1 cellular context compared by ENCODE assay signal in the genomic region with DNA sequence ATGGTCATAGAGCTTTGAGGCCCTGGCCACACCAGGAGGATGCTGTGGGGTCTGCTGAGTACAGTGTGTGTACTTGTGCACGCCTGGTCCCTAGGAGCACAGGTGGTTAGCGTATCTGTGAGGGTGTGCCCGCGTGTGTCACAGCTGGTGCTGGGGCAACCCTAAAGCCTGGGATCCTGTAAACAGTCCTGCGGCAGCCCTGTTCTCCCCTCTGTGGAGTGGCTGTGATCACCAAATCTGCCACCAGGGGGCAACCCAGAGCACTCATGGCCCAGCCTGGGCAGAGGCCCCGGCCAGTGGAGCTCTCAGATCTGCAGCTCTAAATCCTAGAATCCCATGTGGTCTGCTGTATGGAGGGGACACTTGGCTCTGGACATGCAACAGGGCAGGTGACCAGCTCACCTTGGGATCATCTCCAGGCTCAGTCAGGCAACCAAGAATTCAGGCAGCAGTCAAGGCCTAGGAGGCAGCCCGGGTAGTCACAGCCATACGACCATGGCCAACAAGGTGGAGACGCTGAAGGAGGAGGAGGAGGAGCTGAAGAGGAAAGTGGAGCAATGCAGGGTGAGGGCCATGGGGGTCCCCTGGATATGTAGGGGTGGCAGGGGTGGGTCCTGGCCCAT.
TF ChIP-seq lines count a peak whose summit lies in the region.

No MANE protein-coding gene starts in this region.

TF ChIP-seq in H1, 55 proteins besides CTCF, POLR2A, EP300 and RAD21:
- no peak for TF ChIP-seq TBP (IDR thresholded peaks at IDR 0.05; ENCODE audit: low read depth, low read length)
- 0 out of 4 replicates have a peak, but pooled peaks of 1 of the 2 experiments have one; percentile 38 for TF ChIP-seq SIN3A (conservative IDR thresholded peaks at IDR 0.05 in 1 of 2, IDR thresholded peaks at IDR 0.05 in 1 of 2; ENCODE audit: low read depth in 1 of 2, low read length in 2 of 2)
- peak; percentile 56; the same call in 1 of the 2 replicates for TF ChIP-seq GABPA (IDR thresholded peaks at IDR 0.05; ENCODE audit: borderline replicate concordance, insufficient read depth, low read length)
TF ChIP-seq in H1: peak in this region for 2.
